Comparison of ENCODE assay signal across 1 cellular context in genomic region chr7:2198760-2199159, GRCh38.
TF ChIP-seq lines count a peak whose summit lies in the region.

No MANE protein-coding gene starts in this region.

TF ChIP-seq in K562, 482 proteins besides CTCF, POLR2A, EP300 and RAD21:
- peak; percentile 0; the same call in 1 of the 2 replicates for TF ChIP-seq POLR2G (IDR thresholded peaks at IDR 0.05; ENCODE audit: low read depth, low read length)
- no peak for TF ChIP-seq SIRT6 (IDR thresholded peaks at IDR 0.05; ENCODE audit: low read depth, low read length)
